ENCODE assay signal across 8 cellular contexts in genomic region chr19:57363734-57364181, GRCh38. TPM values are rescaled to one million over a fixed set of nuclear protein-coding genes. Genes with fewer than 3 reads are reported as not detected.
A peak's percentile ranks its signal among the peaks of the same experiment; 100 is the strongest.
DNase-seq lines count a peak whose midpoint lies in the region; ATAC-seq and TF ChIP-seq lines count a peak whose summit lies in the region.

No MANE protein-coding gene starts in this region.

- intact Hi-C loops in activated CD8-positive, alpha-beta T cell treated with anti-CD3 and anti-CD28 coated beads for 36 hours (cut with micrococcal nuclease): loop anchor here (10.0 kb wide), 1 partner anchor 79 kb away; the partner anchor contains the start of gene ZNF460

- H3K27ac ChIP-seq in DOHH2 (ENCODE audit: low read depth, low read length) (peak overlapping the region; percentile 13; the same call in 1 of the 2 replicates), parathyroid adenoma (peak overlapping the region; percentile 87)

- H3K9me3 Mint-ChIP-seq in activated CD8-positive, alpha-beta T cell treated with anti-CD3 and anti-CD28 coated beads for 36 hours: peaks cover 28% of the 10 kb centered on the region

- peak overlapping the region; percentile 50 for H3K9ac ChIP-seq in parathyroid adenoma

- H3K27ac Mint-ChIP-seq in activated CD8-positive, alpha-beta T cell treated with anti-CD3 and anti-CD28 coated beads for 36 hours: peak overlapping the region; percentile 97

- H3K4me1 Mint-ChIP-seq in activated CD8-positive, alpha-beta T cell treated with anti-CD3 and anti-CD28 coated beads for 36 hours (ENCODE audit: low read depth): peaks cover 14% of the 10 kb centered on the region

- CTCF ChIA-PET in activated CD8-positive, alpha-beta T cell treated with anti-CD3 and anti-CD28 coated beads for 36 hours (lab: Charles Lee): no interaction called here

- POLR2A ChIA-PET in activated CD8-positive, alpha-beta T cell treated with anti-CD3 and anti-CD28 coated beads for 36 hours (lab: Charles Lee): interaction anchor here (1.1 to 1.7 kb wide), 3 partner anchors 10 to 415 kb away, joined by 3 to 4 read pairs (median 3); no protein-coding TSS in a partner anchor

- no peak for DNase-seq in activated CD8-positive, alpha-beta T cell treated with anti-CD3 and anti-CD28 coated beads for 36 hours
- peak; percentile 8 for DNase-seq in glomerular visceral epithelial cell (ENCODE audit: extremely low spot score)
- DNase-seq in SK-N-DZ (ENCODE audit: low spot score): no peak
- no peak for DNase-seq in DMS114 treated with DMSO at 0.1 percent for 48 hours (lab: John Stamatoyannopoulos, UW; ENCODE audit: unreplicated experiment)
- no peak for DNase-seq in NCI-H526 treated with DMSO at 0.1 percent for 48 hours (lab: John Stamatoyannopoulos, UW)

- no peaks in the 10 kb centered on the region for H3K9me2 ChIP-seq in DOHH2 (replicated peaks; ENCODE audit: control insufficient read depth, low read length)

- H2AFZ ChIP-seq in parathyroid adenoma: peak overlapping the region; percentile 74

- peaks cover 7% of the 10 kb centered on the region for H3F3A ChIP-seq in DOHH2 (ENCODE audit: control insufficient read depth, insufficient read depth)

- H3K27me3 ChIP-seq in DOHH2 (ENCODE audit: control insufficient read depth, low read length) (no peaks in the 10 kb centered on the region), parathyroid adenoma (ENCODE audit: control insufficient read depth, insufficient read depth, low read length) (no peaks in the 10 kb centered on the region)

- ATAC-seq in HG02943 (IDR thresholded peaks at IDR 0.05; ENCODE audit: low read depth, unreplicated experiment): peak; percentile 18
- ATAC-seq in activated CD8-positive, alpha-beta T cell treated with anti-CD3 and anti-CD28 coated beads for 36 hours: peak; percentile 10

- TF ChIP-seq CTCF in DOHH2 (IDR thresholded peaks at IDR 0.05; ENCODE audit: low read depth, low read length, poor library complexity, severe bottlenecking) (no peak), parathyroid adenoma (IDR thresholded peaks at IDR 0.05) (no peak)
- no peak for TF ChIP-seq CTCF in activated CD8-positive, alpha-beta T cell treated with anti-CD3 and anti-CD28 coated beads for 36 hours (IDR thresholded peaks at IDR 0.05)

- H3K4me3 ChIP-seq in DOHH2 (ENCODE audit: low read length): peak overlapping the region; percentile 65
- peak overlapping the region; percentile 68 for H3K4me3 ChIP-seq in parathyroid adenoma (ENCODE audit: low read depth, low read length)

- peaks cover 34% of the 10 kb centered on the region for H3K36me3 Mint-ChIP-seq in activated CD8-positive, alpha-beta T cell treated with anti-CD3 and anti-CD28 coated beads for 36 hours (ENCODE audit: low read depth)

- no peaks in the 10 kb centered on the region for H3K27me3 Mint-ChIP-seq in activated CD8-positive, alpha-beta T cell treated with anti-CD3 and anti-CD28 coated beads for 36 hours

- H3K79me2 ChIP-seq in DOHH2 (ENCODE audit: control insufficient read depth, low read length) (no peaks in the 10 kb centered on the region), parathyroid adenoma (peaks cover 7% of the 10 kb centered on the region)

- H3K4me1 ChIP-seq in DOHH2 (ENCODE audit: control insufficient read depth, low read length): peaks cover 13% of the 10 kb centered on the region
- peaks cover 6% of the 10 kb centered on the region for H3K4me1 ChIP-seq in parathyroid adenoma

- H3K9me3 ChIP-seq in DOHH2 (ENCODE audit: control insufficient read depth, insufficient read depth, low read length) (peaks cover 31% of the 10 kb centered on the region), parathyroid adenoma (ENCODE audit: control insufficient read depth, low read length) (no peaks in the 10 kb centered on the region)

- no peaks in the 10 kb centered on the region for H4K20me1 ChIP-seq in DOHH2 (ENCODE audit: control insufficient read depth, insufficient read depth, low read depth, low read length)

- H3K36me3 ChIP-seq in DOHH2 (ENCODE audit: control insufficient read depth, low read length) (no peaks in the 10 kb centered on the region), parathyroid adenoma (ENCODE audit: control insufficient read depth, insufficient read depth, low read length) (no peaks in the 10 kb centered on the region)

- peak overlapping the region; percentile 60 for H3K4me2 ChIP-seq in DOHH2 (ENCODE audit: low read length)
- peak overlapping the region; percentile 72 for H3K4me2 ChIP-seq in parathyroid adenoma (ENCODE audit: low read length)

- H3K4me3 Mint-ChIP-seq in activated CD8-positive, alpha-beta T cell treated with anti-CD3 and anti-CD28 coated beads for 36 hours: peak overlapping the region; percentile 86

RNA-seq across cellular contexts. Expression of gene TRAPPC2B, which starts 0.4 kb away (rescaled TPM):
- 1 to 10 TPM; 6.0 to 7.4 TPM for total RNA-seq in activated CD8-positive, alpha-beta T cell treated with anti-CD3 and anti-CD28 coated beads for 36 hours
- polyA plus RNA-seq in SK-N-DZ (2014; cell fraction: cytosol; rRNA removed): 19.5 and 22.0 TPM in 2 replicates
- polyA plus RNA-seq in SK-N-DZ (2014; cell fraction: nucleus; rRNA removed): 7.1 and 9.3 TPM in 2 replicates

RNA-seq across cellular contexts. Expression of gene ZNF547, which starts 0.4 kb away (rescaled TPM):
- 1 to 10 TPM; 1.3 to 1.5 TPM for total RNA-seq in activated CD8-positive, alpha-beta T cell treated with anti-CD3 and anti-CD28 coated beads for 36 hours
- polyA plus RNA-seq in SK-N-DZ (2014; cell fraction: cytosol; rRNA removed): 7.0 and 7.6 TPM in 2 replicates
- 3.2 and 4.7 TPM in 2 replicates for polyA plus RNA-seq in SK-N-DZ (2014; cell fraction: nucleus; rRNA removed)

RNA-seq across cellular contexts. Expression of gene ZNF304, which starts 12.7 kb away (rescaled TPM):
- 1 to 10 TPM; 6.6 to 6.7 TPM for total RNA-seq in activated CD8-positive, alpha-beta T cell treated with anti-CD3 and anti-CD28 coated beads for 36 hours
- 3.4 and 4.3 TPM in 2 replicates for polyA plus RNA-seq in SK-N-DZ (2014; cell fraction: cytosol; rRNA removed)
- 2.3 and 2.9 TPM in 2 replicates for polyA plus RNA-seq in SK-N-DZ (2014; cell fraction: nucleus; rRNA removed)

RNA-seq across cellular contexts. Expression of gene ZNF548, which starts 25.9 kb away (rescaled TPM):
- 10 to 100 TPM; 23.9 to 24.6 TPM for total RNA-seq in activated CD8-positive, alpha-beta T cell treated with anti-CD3 and anti-CD28 coated beads for 36 hours
- polyA plus RNA-seq in SK-N-DZ (2014; cell fraction: cytosol; rRNA removed): 9.0 and 12.3 TPM in 2 replicates
- polyA plus RNA-seq in SK-N-DZ (2014; cell fraction: nucleus; rRNA removed): 10.2 and 13.7 TPM in 2 replicates

RNA-seq across cellular contexts. Expression of gene ZNF543, which starts 43.5 kb away (rescaled TPM):
- 1 to 10 TPM; 6.3 to 7.0 TPM for total RNA-seq in activated CD8-positive, alpha-beta T cell treated with anti-CD3 and anti-CD28 coated beads for 36 hours
- 4.7 and 6.2 TPM in 2 replicates for polyA plus RNA-seq in SK-N-DZ (2014; cell fraction: cytosol; rRNA removed)
- polyA plus RNA-seq in SK-N-DZ (2014; cell fraction: nucleus; rRNA removed): 3.0 and 3.5 TPM in 2 replicates
